In genomic region chr19:13758795-13759194, GRCh38 we compare ENCODE assay signal across 16 cellular contexts. TPM values are rescaled to one million over a fixed set of nuclear protein-coding genes. Genes with fewer than 3 reads are reported as not detected.
DNase-seq lines count a peak whose midpoint lies in the region; ATAC-seq and TF ChIP-seq lines count a peak whose summit lies in the region.
"Had no signal": no experiment of that assay in that cellular context is flagged by ENCODE, and none has a peak within 500 bp of the region (broad histone marks: within the 10 kb centered on the region; RNA-seq: fewer than 3 reads in every experiment).

No MANE protein-coding gene starts in this region.

- no peak overlapping the region for H3K9ac ChIP-seq in IMR-90 (ENCODE audit: low read depth, low read length)
- no peak overlapping the region for H3K9ac ChIP-seq in mesenchymal stem cell (ENCODE audit: low read length)
- H3K9ac ChIP-seq in trophoblast cell (ENCODE audit: low read length), result no peak overlapping the region
- H3K9ac ChIP-seq: GM23248 had no signal

- 99% methylated on average over 18 of the region's 24 CpGs; no CpG with 5 or more reads in 1 of the 2 experiments for WGBS in IMR-90 (ENCODE audit: extremely low coverage in 2 of 2, insufficient read length in 1 of 2), 2 experiments
- WGBS in mesenchymal stem cell, result 97% methylated on average over 24 of the region's 24 CpGs
- WGBS in trophoblast cell (ENCODE audit: extremely low coverage, insufficient coverage, insufficient read length), result no CpG with 5 or more reads among the region's 24 CpGs

- H4K8ac ChIP-seq in IMR-90 (ENCODE audit: low read depth in 2 of 2, low read length in 2 of 2) (no peak overlapping the region), mesenchymal stem cell (ENCODE audit: low read length) (no peak overlapping the region), trophoblast cell (ENCODE audit: low read depth, low read length) (no peak overlapping the region)

- H3K36me3 ChIP-seq in HEK293 (ENCODE audit: control insufficient read depth in 2 of 2, insufficient read depth in 1 of 2, low read length in 2 of 2), result peaks cover 45 to 84% of the 10 kb centered on the region in 2 experiments
- H3K36me3 ChIP-seq in IMR-90 (ENCODE audit: control insufficient read depth, insufficient read depth, low read length), result peaks cover 78% of the 10 kb centered on the region
- peaks cover 88 to 93% of the 10 kb centered on the region in 2 experiments for H3K36me3 ChIP-seq in mesenchymal stem cell (ENCODE audit: control insufficient read depth in 1 of 2, insufficient read depth in 2 of 2, low read depth in 1 of 2, low read length in 2 of 2)
- H3K36me3 ChIP-seq in trophoblast cell (ENCODE audit: control insufficient read depth in 1 of 2, insufficient read depth in 2 of 2, low read length in 2 of 2), result peaks cover 77% of the 10 kb centered on the region in 2 experiments

- H3K27me3 ChIP-seq in IMR-90 (ENCODE audit: control insufficient read depth, insufficient read depth, low read length) (no peaks in the 10 kb centered on the region), mesenchymal stem cell (ENCODE audit: control insufficient read depth in 1 of 2, insufficient read depth in 1 of 2, low read length in 2 of 2) (no peaks in the 10 kb centered on the region), trophoblast cell (ENCODE audit: insufficient read depth, low read length) (no peaks in the 10 kb centered on the region)

- no peaks in the 10 kb centered on the region; the same call in 1 of the 2 replicates for H4K20me1 ChIP-seq in IMR-90 (ENCODE audit: insufficient read depth, low read length)

- no peak overlapping the region for H2BK120ac ChIP-seq in IMR-90 (ENCODE audit: low read depth, low read length)
- no peak overlapping the region for H2BK120ac ChIP-seq in mesenchymal stem cell (ENCODE audit: low read depth, low read length)
- no peak overlapping the region for H2BK120ac ChIP-seq in trophoblast cell (ENCODE audit: insufficient read depth, low read length, poor library complexity)

- H3K79me2 ChIP-seq in trophoblast cell (ENCODE audit: control insufficient read depth, insufficient read depth, low read length, poor library complexity), result no peaks in the 10 kb centered on the region

- H4K5ac ChIP-seq in IMR-90 (ENCODE audit: low read depth, low read length), result no peak overlapping the region

- H3K14ac ChIP-seq in IMR-90 (replicated peaks; ENCODE audit: low read depth, low read length) (no peak overlapping the region), mesenchymal stem cell (ENCODE audit: low read length in 2 of 2) (no peak overlapping the region), trophoblast cell (ENCODE audit: low read length) (no peak overlapping the region)

- H2AFZ ChIP-seq in IMR-90 (replicated peaks; ENCODE audit: low read length, poor library complexity) (no peak overlapping the region), mesenchymal stem cell (ENCODE audit: low read depth, low read length) (no peak overlapping the region), trophoblast cell (ENCODE audit: insufficient read depth, low read length, poor library complexity) (no peak overlapping the region)
- H2AFZ ChIP-seq: GM23248 had no signal

- H3K79me1 ChIP-seq in IMR-90 (ENCODE audit: low read depth in 1 of 2, low read length in 2 of 2) (peaks cover 0 to 22% of the 10 kb centered on the region in 2 experiments; a peak in 3 of 4 replicates), mesenchymal stem cell (replicated peaks; ENCODE audit: low read length, poor library complexity, severe bottlenecking) (peaks cover 22% of the 10 kb centered on the region), trophoblast cell (ENCODE audit: low read length) (no peaks in the 10 kb centered on the region)

- H2AK5ac ChIP-seq in IMR-90 (ENCODE audit: low read depth, low read length), result no peak overlapping the region
- no peak overlapping the region for H2AK5ac ChIP-seq in mesenchymal stem cell (ENCODE audit: low read length, severe bottlenecking)
- H2AK5ac ChIP-seq in trophoblast cell (ENCODE audit: low read length), result no peak overlapping the region

- ATAC-seq in IMR-90 (ENCODE audit: low read depth) (no peak), HG03342 (IDR thresholded peaks at IDR 0.05; ENCODE audit: unreplicated experiment) (no peak)

- H3K18ac ChIP-seq in IMR-90 (ENCODE audit: low read depth, low read length), result no peak overlapping the region
- H3K18ac ChIP-seq in mesenchymal stem cell (ENCODE audit: low read depth in 1 of 2, low read length in 2 of 2), result no peak overlapping the region
- H3K18ac ChIP-seq in trophoblast cell (ENCODE audit: low read length), result no peak overlapping the region

- DNase-seq in IMR-90 (no peak), mesenchymal stem cell (no peak), trophoblast cell (no peak)
- DNase-seq in activated effector memory CD4-positive, alpha-beta T cell treated with Interleukin-2 at 50 U/mL for 16 hours, result no peak
- DNase-seq: C1 segment of cervical spinal cord; Calu3; CD4-positive, alpha-beta memory T cell; COR-L47; DMS53; DMS79 treated with DMSO at 0.1 percent for 48 hours; GF-D8; GM23248; H7; HCEC 1CT had no signal

- BruUV-seq in IMR-90 (replicated peaks; lab: Mats Ljungman, UMichigan), result no TSS peak

- no peak overlapping the region for H3K23ac ChIP-seq in IMR-90 (ENCODE audit: low read depth, low read length)
- H3K23ac ChIP-seq in mesenchymal stem cell (ENCODE audit: low read length in 2 of 2), result no peak overlapping the region
- H3K23ac ChIP-seq in trophoblast cell (ENCODE audit: low read length), result no peak overlapping the region

- CTCF ChIA-PET in HEK293 (lab: Yijun Ruan, JAX) (no interaction called here), IMR-90 (lab: Yijun Ruan, JAX) (no interaction called here)

- peak overlapping the region; percentile 9 for H2AK9ac ChIP-seq in IMR-90 (replicated peaks; ENCODE audit: low read depth, low read length, poor library complexity)

- no peak overlapping the region for H2BK20ac ChIP-seq in IMR-90 (ENCODE audit: low read depth, low read length)

- H4K91ac ChIP-seq in IMR-90 (ENCODE audit: insufficient read depth, low read depth, low read length) (no peak overlapping the region), mesenchymal stem cell (ENCODE audit: low read length) (peak overlapping the region; percentile 35), trophoblast cell (ENCODE audit: low read depth, low read length) (no peak overlapping the region)

- no peak overlapping the region for H3K4ac ChIP-seq in IMR-90 (ENCODE audit: low read depth, low read length)
- no peak overlapping the region for H3K4ac ChIP-seq in mesenchymal stem cell (ENCODE audit: low read depth in 1 of 2, low read length in 2 of 2)
- no peak overlapping the region for H3K4ac ChIP-seq in trophoblast cell (ENCODE audit: low read depth, low read length)

- TF ChIP-seq POLR2A in IMR-90 (IDR thresholded peaks at IDR 0.05; ENCODE audit: low read depth, low read length), result no peak

- no peak overlapping the region for H4K12ac ChIP-seq in trophoblast cell (ENCODE audit: low read depth, low read length)

- H2BK15ac ChIP-seq in IMR-90 (ENCODE audit: low read depth, low read length) (no peak overlapping the region), mesenchymal stem cell (ENCODE audit: low read depth, poor library complexity, severe bottlenecking) (no peak overlapping the region)

- H3K4me1 ChIP-seq in HEK293 (ENCODE audit: control insufficient read depth, insufficient read depth, low read length) (no peaks in the 10 kb centered on the region), IMR-90 (ENCODE audit: control insufficient read depth, insufficient read depth, low read length) (no peaks in the 10 kb centered on the region; the same call in 1 of the 2 replicates), mesenchymal stem cell (ENCODE audit: control insufficient read depth, insufficient read depth, low read depth, low read length) (no peaks in the 10 kb centered on the region), trophoblast cell (ENCODE audit: control insufficient read depth in 1 of 2, insufficient read depth in 2 of 2, low read length in 2 of 2) (peaks cover 0 to under 1% of the 10 kb centered on the region in 2 experiments)

- in situ Hi-C loops in IMR-90 (cut with MboI; ENCODE audit: low sequenced_read_pairs), result loop anchor here (25.0 kb wide), 1 partner anchor 329 kb away; the partner anchor contains the start of genes C19orf67 and SAMD1

- no peak for TF ChIP-seq CTCF in HEK293 (tag by site-specific recombination; IDR thresholded peaks at IDR 0.05)
- no peak for TF ChIP-seq CTCF in IMR-90 (conservative IDR thresholded peaks at IDR 0.05; ENCODE audit: low read depth, low read length)

- H3K27ac ChIP-seq in HEK293 (ENCODE audit: extremely low read depth, low read depth, low read length), result no peak overlapping the region
- no peak overlapping the region for H3K27ac ChIP-seq in IMR-90 (ENCODE audit: insufficient read depth, low read length)
- H3K27ac ChIP-seq in mesenchymal stem cell (ENCODE audit: low read length, poor library complexity, severe bottlenecking), result no peak overlapping the region
- H3K27ac ChIP-seq in trophoblast cell (ENCODE audit: low read depth, low read length), result no peak overlapping the region
- H3K27ac ChIP-seq: GM23248 had no signal

- no peaks in the 10 kb centered on the region for H3K9me1 ChIP-seq in IMR-90 (ENCODE audit: insufficient read depth, low read length)

- no peak overlapping the region for H2BK5ac ChIP-seq in IMR-90 (ENCODE audit: low read depth, low read length, poor library complexity, severe bottlenecking)
- no peak overlapping the region for H2BK5ac ChIP-seq in mesenchymal stem cell (ENCODE audit: low read depth, low read length, poor library complexity, severe bottlenecking)
- H2BK5ac ChIP-seq in trophoblast cell (ENCODE audit: low read depth, low read length, poor library complexity), result no peak overlapping the region

- H3K9me3 ChIP-seq in HEK293 (ENCODE audit: control insufficient read depth, insufficient read depth, low read depth, low read length), result no peaks in the 10 kb centered on the region
- no peaks in the 10 kb centered on the region for H3K9me3 ChIP-seq in IMR-90 (ENCODE audit: control insufficient read depth, insufficient read depth, low read length)
- no peaks in the 10 kb centered on the region for H3K9me3 ChIP-seq in mesenchymal stem cell (ENCODE audit: control insufficient read depth, low read length)
- H3K9me3 ChIP-seq in trophoblast cell (ENCODE audit: insufficient read depth, low read depth, low read length), result peaks cover 1% of the 10 kb centered on the region

- no peak for TF ChIP-seq RAD21 in IMR-90 (IDR thresholded peaks at IDR 0.05; ENCODE audit: low read length)

- H3K4me2 ChIP-seq in IMR-90 (ENCODE audit: low read depth, low read length), result no peak overlapping the region
- H3K4me2 ChIP-seq in mesenchymal stem cell (ENCODE audit: low read length, poor library complexity, severe bottlenecking), result no peak overlapping the region
- H3K4me2 ChIP-seq in trophoblast cell (ENCODE audit: low read length), result no peak overlapping the region

- POLR2A ChIA-PET in HEK293 (lab: Yijun Ruan, JAX), result no interaction called here
- POLR2A ChIA-PET in IMR-90 (lab: Charles Lee; ENCODE audit: unreplicated experiment), result no interaction called here

- dilution Hi-C loops in IMR-90 (cut with HindIII; ENCODE audit: low sequenced_read_pairs, unreplicated experiment), result no loop called here

- no peak overlapping the region for H3K4me3 ChIP-seq in HEK293 (ENCODE audit: low read depth, low read length)
- H3K4me3 ChIP-seq in IMR-90 (ENCODE audit: insufficient read depth, low read depth, low read length), result no peak overlapping the region
- H3K4me3 ChIP-seq in mesenchymal stem cell (ENCODE audit: insufficient read depth in 1 of 2, low read depth in 1 of 2, low read length in 2 of 2), result peak overlapping the region in 1 of 2 experiments; percentile 12
- H3K4me3 ChIP-seq in trophoblast cell (ENCODE audit: low read depth, low read length), result peak overlapping the region; percentile 18
- H3K4me3 ChIP-seq: GM23248 had no signal

- intact Hi-C loops in IMR-90 (cut with micrococcal nuclease), result no loop called here

- H3K56ac ChIP-seq in IMR-90 (ENCODE audit: extremely low read depth, insufficient read depth, low read length), result no peak overlapping the region

- H2BK12ac ChIP-seq in mesenchymal stem cell (ENCODE audit: low read length in 2 of 2) (no peak overlapping the region), trophoblast cell (ENCODE audit: low read length) (no peak overlapping the region)

RNA-seq across cellular contexts. Expression of gene MRI1, which starts 5.5 kb away (rescaled TPM):
- total RNA-seq in IMR-90 (2012; rRNA removed), result 26.7 and 28.9 TPM in 2 replicates
- 37.6 and 45.5 TPM in 2 replicates for polyA plus RNA-seq in IMR-90 (2012; rRNA removed)
- polyA plus RNA-seq in IMR-90 (2012; cell fraction: cytosol; rRNA removed), result 29.4 and 32.6 TPM in 2 replicates
- polyA plus RNA-seq in IMR-90 (2012; cell fraction: nucleus; rRNA removed; ENCODE audit: low replicate concordance), result 200 and 405 TPM in 2 replicates
- polyA plus RNA-seq in mesenchymal stem cell (2013, experiment 1 of 2), result 26.1 TPM
- polyA plus RNA-seq in mesenchymal stem cell (2013, experiment 2 of 2), result 24.1 TPM
- polyA plus RNA-seq in trophoblast cell (2013), result 24.5 and 25.8 TPM in 2 replicates

RNA-seq across cellular contexts. Expression of gene C19orf53, which starts 15.5 kb away (rescaled TPM):
- total RNA-seq in IMR-90 (2012; rRNA removed), result 61.3 and 68.3 TPM in 2 replicates
- 290 and 349 TPM in 2 replicates for polyA plus RNA-seq in IMR-90 (2012; rRNA removed)
- polyA plus RNA-seq in IMR-90 (2012; cell fraction: cytosol; rRNA removed), result 572 and 791 TPM in 2 replicates
- 129 and 215 TPM in 2 replicates for polyA plus RNA-seq in IMR-90 (2012; cell fraction: nucleus; rRNA removed; ENCODE audit: low replicate concordance)
- 327 TPM for polyA plus RNA-seq in mesenchymal stem cell (2013, experiment 1 of 2)
- 323 TPM for polyA plus RNA-seq in mesenchymal stem cell (2013, experiment 2 of 2)
- polyA plus RNA-seq in trophoblast cell (2013), result 270 and 271 TPM in 2 replicates

RNA-seq across cellular contexts. Expression of gene ZSWIM4, which starts 36.4 kb away (rescaled TPM):
- 1.9 and 2.2 TPM in 2 replicates for total RNA-seq in IMR-90 (2012; rRNA removed)
- 6.2 and 7.6 TPM in 2 replicates for polyA plus RNA-seq in IMR-90 (2012; rRNA removed)
- polyA plus RNA-seq in IMR-90 (2012; cell fraction: cytosol; rRNA removed), result 4.7 and 10.4 TPM in 2 replicates
- 13.1 and 27.5 TPM in 2 replicates for polyA plus RNA-seq in IMR-90 (2012; cell fraction: nucleus; rRNA removed; ENCODE audit: low replicate concordance)
- polyA plus RNA-seq in mesenchymal stem cell (2013, experiment 1 of 2), result 6.3 TPM
- polyA plus RNA-seq in mesenchymal stem cell (2013, experiment 2 of 2), result 6.2 TPM
- 13.1 and 14.3 TPM in 2 replicates for polyA plus RNA-seq in trophoblast cell (2013)
